ENCODE assay signal across 8 cellular contexts in genomic region chr1:210311726-210312493, GRCh38. TPM values are rescaled to one million over a fixed set of nuclear protein-coding genes. Genes with fewer than 3 reads are reported as not detected.
DNase-seq lines count a peak whose midpoint lies in the region; ATAC-seq and TF ChIP-seq lines count a peak whose summit lies in the region.

No MANE protein-coding gene starts in this region.

- H3K9me2 ChIP-seq in hepatocyte (replicated peaks; ENCODE audit: insufficient read depth): no peaks in the 10 kb centered on the region

- H3K18ac ChIP-seq in H9 (ENCODE audit: insufficient read length, low read depth, low read length): no peak overlapping the region

- H3K27me3 ChIP-seq in H9 (ENCODE audit: insufficient read depth, low read length) (no peaks in the 10 kb centered on the region), hepatocyte (peaks cover 5% of the 10 kb centered on the region), smooth muscle cell (ENCODE audit: low read depth) (no peaks in the 10 kb centered on the region)

- no peaks in the 10 kb centered on the region for H4K20me1 ChIP-seq in H9 (ENCODE audit: control insufficient read depth, insufficient read depth, insufficient read length)
- no peaks in the 10 kb centered on the region for H4K20me1 ChIP-seq in hepatocyte (ENCODE audit: insufficient read depth, poor library complexity, severe bottlenecking)
- H4K20me1 ChIP-seq in smooth muscle cell (ENCODE audit: low read depth): no peaks in the 10 kb centered on the region

- no peak overlapping the region for H3K23ac ChIP-seq in H9 (ENCODE audit: insufficient read length, low read depth, low read length)

- H3K27ac ChIP-seq in H9 (ENCODE audit: insufficient read length, low read depth, low read length): no peak overlapping the region
- H3K27ac ChIP-seq in hepatocyte: no peak overlapping the region
- no peak overlapping the region for H3K27ac ChIP-seq in smooth muscle cell (ENCODE audit: low read depth)

- ATAC-seq in WTC11: no peak

- no peaks in the 10 kb centered on the region for H3K9me3 Mint-ChIP-seq in H9
- H3K9me3 Mint-ChIP-seq in WTC11: no peaks in the 10 kb centered on the region

- H3K79me2 ChIP-seq in H9 (ENCODE audit: insufficient read depth, low read length) (no peaks in the 10 kb centered on the region), hepatocyte (no peaks in the 10 kb centered on the region), smooth muscle cell (ENCODE audit: low read depth) (no peaks in the 10 kb centered on the region)

- H3K79me1 ChIP-seq in H9 (ENCODE audit: insufficient read depth, low read depth, low read length, poor library complexity, severe bottlenecking): no peaks in the 10 kb centered on the region

- no peak for TF ChIP-seq CTCF in H9 (conservative IDR thresholded peaks at IDR 0.05)
- no peak for TF ChIP-seq CTCF in WTC11 (IDR thresholded peaks at IDR 0.05)
- TF ChIP-seq CTCF in hepatocyte (IDR thresholded peaks at IDR 0.05; ENCODE audit: poor library complexity): no peak
- no peak for TF ChIP-seq CTCF in smooth muscle cell (IDR thresholded peaks at IDR 0.05; ENCODE audit: borderline replicate concordance, insufficient read depth, poor library complexity, severe bottlenecking)

- no peak overlapping the region for H2BK15ac ChIP-seq in H9 (ENCODE audit: low read depth, low read length)

- H3K27me3 Mint-ChIP-seq in H9 (ENCODE audit: low read depth): peaks cover 26% of the 10 kb centered on the region
- peaks cover 11% of the 10 kb centered on the region for H3K27me3 Mint-ChIP-seq in WTC11 (ENCODE audit: low read depth)

- H2AFZ ChIP-seq in H9 (ENCODE audit: low read length) (no peak overlapping the region), hepatocyte (peak overlapping the region; percentile 88), smooth muscle cell (ENCODE audit: low read depth) (peak overlapping the region; percentile 97)

- no peak overlapping the region for H3K14ac ChIP-seq in H9 (ENCODE audit: insufficient read depth, low read length)

- H3K4me1 Mint-ChIP-seq in H9 (peaks cover 10 to 12% of the 10 kb centered on the region in 2 experiments), WTC11 (peaks cover 4% of the 10 kb centered on the region)

- POLR2A ChIA-PET in WTC11 (lab: Charles Lee): interaction anchor here (0.6 kb wide), 1 partner anchor 173 kb away, joined by 3 read pairs; no protein-coding TSS in a partner anchor

- H4K5ac ChIP-seq in H9 (ENCODE audit: insufficient read length, low read depth, low read length): no peak overlapping the region

- H3K56ac ChIP-seq in H9 (ENCODE audit: insufficient read length, low read depth, low read length): no peak overlapping the region

- no peak overlapping the region for H4K91ac ChIP-seq in H9 (ENCODE audit: insufficient read length, low read depth, low read length)

- H3F3A ChIP-seq in smooth muscle cell (ENCODE audit: low read depth): no peaks in the 10 kb centered on the region

- no peak overlapping the region; a peak in 1 of 7 replicates for H3K27ac Mint-ChIP-seq in H9
- H3K27ac Mint-ChIP-seq in WTC11: peak overlapping the region; percentile 38; the same call in 1 of the 2 replicates

- H3K4me2 ChIP-seq in H9 (ENCODE audit: insufficient read depth, insufficient read length, low read length): peak overlapping the region; percentile 54
- peak overlapping the region; percentile 85 for H3K4me2 ChIP-seq in hepatocyte
- peak overlapping the region; percentile 93 for H3K4me2 ChIP-seq in smooth muscle cell

- no peak overlapping the region for H2BK5ac ChIP-seq in H9 (ENCODE audit: insufficient read length, low read length)

- H3K9me3 ChIP-seq in H9 (ENCODE audit: control insufficient read depth, low read depth, low read length) (no peaks in the 10 kb centered on the region), hepatocyte (ENCODE audit: low read depth) (no peaks in the 10 kb centered on the region), smooth muscle cell (replicated peaks; ENCODE audit: low read depth) (no peaks in the 10 kb centered on the region)

- H3K23me2 ChIP-seq in H9 (ENCODE audit: insufficient read length, low read depth, low read length, poor library complexity, severe bottlenecking): peaks cover 2% of the 10 kb centered on the region

- H3K4me1 ChIP-seq in H9 (ENCODE audit: insufficient read depth, low read length): no peaks in the 10 kb centered on the region
- no peaks in the 10 kb centered on the region for H3K4me1 ChIP-seq in hepatocyte (ENCODE audit: insufficient read depth)
- peaks cover 3% of the 10 kb centered on the region for H3K4me1 ChIP-seq in smooth muscle cell (ENCODE audit: low read depth)

- DNase-seq in H9 (no peak), WTC11 (ENCODE audit: low spot score) (no peak), hepatocyte (ENCODE audit: low spot score) (no peak), smooth muscle cell (lab: John Stamatoyannopoulos, UW; ENCODE audit: unreplicated experiment) (no peak), NCI-H1417 treated with DMSO at 0.1 percent for 48 hours (lab: John Stamatoyannopoulos, UW) (no peak), inferior parietal cortex (ENCODE audit: extremely low spot score) (no peak), putamen (ENCODE audit: low spot score) (no peak)
- DNase-seq in activated effector memory CD4-positive, alpha-beta T cell treated with Interleukin-2 at 50 U/mL for 16 hours: no peak

- CTCF ChIA-PET in WTC11 (lab: Charles Lee): interaction anchor here (0.5 to 2.7 kb wide), 40 partner anchors 10 to 484 kb away, joined by 3 to 26 read pairs (median 5); partner anchors contain the start of genes SERTAD4 and UTP25

- no peak overlapping the region for H4K8ac ChIP-seq in H9 (replicated peaks; ENCODE audit: insufficient read length, low read depth, low read length)

- no peaks in the 10 kb centered on the region for H3K36me3 ChIP-seq in hepatocyte (replicated peaks; ENCODE audit: insufficient read depth, low read depth)
- no peaks in the 10 kb centered on the region for H3K36me3 ChIP-seq in smooth muscle cell (ENCODE audit: low read depth)

- no peaks in the 10 kb centered on the region for H3K36me3 Mint-ChIP-seq in H9 (ENCODE audit: insufficient read depth in 1 of 3, low read depth in 3 of 3)
- no peaks in the 10 kb centered on the region for H3K36me3 Mint-ChIP-seq in WTC11

- H2BK120ac ChIP-seq in H9 (ENCODE audit: low read depth, low read length, poor library complexity, severe bottlenecking): no peak overlapping the region

- WGBS in H9 (ENCODE audit: extremely low coverage, insufficient read length, low lambda C conversion rate): no CpG with 5 or more reads among the region's 18 CpGs
- 77% methylated on average over 18 of the region's 18 CpGs for WGBS in hepatocyte (ENCODE audit: low lambda C conversion rate, missing lambda C conversion rate)
- 79% methylated on average over 18 of the region's 18 CpGs for WGBS in smooth muscle cell (ENCODE audit: low lambda C conversion rate)

- H3K4me3 Mint-ChIP-seq in H9 (peak overlapping the region; percentile 74 to 86), WTC11 (peak overlapping the region; percentile 72)

- H2AK5ac ChIP-seq in H9 (ENCODE audit: insufficient read length, low read length): no peak overlapping the region

- H3K4ac ChIP-seq in H9 (ENCODE audit: low read depth, low read length): no peak overlapping the region

- no peak overlapping the region for H3T11ph ChIP-seq in H9 (ENCODE audit: low read length)

- H3K4me3 ChIP-seq in hepatocyte (no peak overlapping the region), smooth muscle cell (peak overlapping the region; percentile 61)

- H3K9ac ChIP-seq in H9 (ENCODE audit: extremely low read depth, insufficient read length, low read length): no peak overlapping the region
- peak overlapping the region; percentile 69 for H3K9ac ChIP-seq in smooth muscle cell (ENCODE audit: low read depth)

- H2BK20ac ChIP-seq in H9 (ENCODE audit: low read depth, low read length, poor library complexity, severe bottlenecking): no peak overlapping the region

- H2BK12ac ChIP-seq in H9 (ENCODE audit: insufficient read length, low read depth, low read length): no peak overlapping the region

TF ChIP-seq in WTC11, 78 proteins besides CTCF, POLR2A, EP300 and RAD21 (continues in another document):
- no peak for TF ChIP-seq E2F5 (CRISPR knock-in tag; IDR thresholded peaks at IDR 0.05)
- no peak for TF ChIP-seq HMGA2 (CRISPR knock-in tag; IDR thresholded peaks at IDR 0.05)
- no peak for TF ChIP-seq SOX15 (CRISPR knock-in tag; IDR thresholded peaks at IDR 0.05)
- TF ChIP-seq TEAD4 (CRISPR knock-in tag; IDR thresholded peaks at IDR 0.05): no peak
- no peak for TF ChIP-seq CREB1 (CRISPR knock-in tag; IDR thresholded peaks at IDR 0.05)
- no peak for TF ChIP-seq ZNF219 (CRISPR knock-in tag; IDR thresholded peaks at IDR 0.05; ENCODE audit: borderline replicate concordance)
- TF ChIP-seq ATF3 (CRISPR knock-in tag; conservative IDR thresholded peaks at IDR 0.05): no peak
- TF ChIP-seq CDX4 (CRISPR knock-in tag; IDR thresholded peaks at IDR 0.05; ENCODE audit: borderline replicate concordance): no peak
- TF ChIP-seq GRHL2 (CRISPR knock-in tag; IDR thresholded peaks at IDR 0.05; ENCODE audit: insufficient replicate concordance, severe bottlenecking): no peak
- TF ChIP-seq NR2C2 (CRISPR knock-in tag; IDR thresholded peaks at IDR 0.05): no peak
- TF ChIP-seq TEAD1 (CRISPR knock-in tag; IDR thresholded peaks at IDR 0.05): no peak
- TF ChIP-seq ESRRA (CRISPR knock-in tag; IDR thresholded peaks at IDR 0.05; ENCODE audit: borderline replicate concordance): no peak

RNA-seq across cellular contexts. Expression of gene HHAT, which starts 16.8 kb away (rescaled TPM):
- total RNA-seq in H9 (2021) (0.48 and 0.83 TPM in 2 replicates), WTC11 (2021) (0.39 to 0.69 TPM (median 0.66 TPM) in 3 replicates), hepatocyte (6.3 and 9.4 TPM in 2 replicates), smooth muscle cell (9.8 and 11.4 TPM in 2 replicates)
- polyA plus RNA-seq in hepatocyte (3.9 and 5.3 TPM in 2 replicates), smooth muscle cell (4.6 and 8.8 TPM in 2 replicates)
